8 cellular contexts compared by ENCODE assay signal in the genomic region with DNA sequence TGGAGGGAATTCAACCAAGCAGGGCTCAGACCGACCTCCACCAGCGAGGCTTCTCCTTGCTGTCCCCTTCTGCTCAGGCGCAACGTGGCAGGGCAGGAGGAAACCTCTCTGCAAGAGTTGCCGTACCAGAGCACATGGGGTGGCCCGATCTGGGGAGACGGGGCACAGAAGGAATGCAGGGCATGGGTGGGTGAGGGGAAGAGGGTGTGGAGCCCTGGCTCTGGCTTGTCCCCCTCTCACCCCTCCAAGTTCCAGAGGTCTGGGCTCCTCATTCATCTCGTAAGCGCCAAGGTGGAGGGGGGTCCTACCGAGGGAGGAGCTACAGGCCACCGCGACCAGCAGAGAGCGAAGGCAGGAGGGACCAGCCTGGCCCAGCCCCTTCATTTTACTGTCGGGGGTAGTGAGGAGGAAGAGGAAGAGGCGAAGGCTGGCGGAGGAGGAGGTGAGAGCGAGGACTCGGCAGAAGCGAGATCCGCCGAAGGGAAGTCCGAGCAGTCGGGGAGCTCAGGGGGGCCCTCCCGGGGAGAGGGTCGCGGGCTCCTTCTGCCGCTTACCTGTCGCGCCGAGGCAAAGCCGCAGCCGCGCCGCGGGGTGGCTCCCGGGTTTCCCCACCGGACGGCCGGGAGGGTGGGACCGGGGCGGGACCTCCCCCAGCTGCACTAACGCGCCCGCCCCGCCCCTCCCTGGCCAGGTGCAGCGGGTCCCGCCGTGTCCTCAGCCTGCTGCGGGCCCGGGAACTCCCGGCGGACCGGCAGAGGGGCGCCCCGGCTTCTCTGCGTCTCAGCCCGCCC. TPM values are rescaled to one million over a fixed set of nuclear protein-coding genes. Genes with fewer than 3 reads are reported as not detected.
DNase-seq lines count a peak whose midpoint lies in the region; ATAC-seq lines count a peak whose summit lies in the region.

A gene with protein sequence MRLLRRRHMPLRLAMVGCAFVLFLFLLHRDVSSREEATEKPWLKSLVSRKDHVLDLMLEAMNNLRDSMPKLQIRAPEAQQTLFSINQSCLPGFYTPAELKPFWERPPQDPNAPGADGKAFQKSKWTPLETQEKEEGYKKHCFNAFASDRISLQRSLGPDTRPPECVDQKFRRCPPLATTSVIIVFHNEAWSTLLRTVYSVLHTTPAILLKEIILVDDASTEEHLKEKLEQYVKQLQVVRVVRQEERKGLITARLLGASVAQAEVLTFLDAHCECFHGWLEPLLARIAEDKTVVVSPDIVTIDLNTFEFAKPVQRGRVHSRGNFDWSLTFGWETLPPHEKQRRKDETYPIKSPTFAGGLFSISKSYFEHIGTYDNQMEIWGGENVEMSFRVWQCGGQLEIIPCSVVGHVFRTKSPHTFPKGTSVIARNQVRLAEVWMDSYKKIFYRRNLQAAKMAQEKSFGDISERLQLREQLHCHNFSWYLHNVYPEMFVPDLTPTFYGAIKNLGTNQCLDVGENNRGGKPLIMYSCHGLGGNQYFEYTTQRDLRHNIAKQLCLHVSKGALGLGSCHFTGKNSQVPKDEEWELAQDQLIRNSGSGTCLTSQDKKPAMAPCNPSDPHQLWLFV (minus strand): TSS at position 360 of the 791 bp plus-strand sequence. CDS start 11,625 bp downstream, outside the sequence.

- peak within 1 kb of the TSS; percentile 92 for H3K4me3 Mint-ChIP-seq in activated CD4-positive, alpha-beta T cell treated with anti-CD3 and anti-CD28 coated beads, Interleukin-2, amount 10 ng/mL, durations not matched to agents 24 days and 14 days

- in situ Hi-C loops in HAP-1 (cut with MboI; ENCODE audit: low sequenced_read_pairs) = no loop called here

- peak within 1 kb of the TSS; percentile 51 for H3K4me3 ChIP-seq in HAP-1

- peak within 1 kb of the TSS; percentile 87 for H3K27ac Mint-ChIP-seq in activated CD4-positive, alpha-beta T cell treated with anti-CD3 and anti-CD28 coated beads, Interleukin-2, amount 10 ng/mL, durations not matched to agents 24 days and 14 days

- intact Hi-C loops in activated CD4-positive, alpha-beta T cell treated with anti-CD3 and anti-CD28 coated beads, Interleukin-2, amount 10 ng/mL, durations not matched to agents 24 days and 14 days (cut with micrococcal nuclease) = loop anchor here (1.0 to 10.0 kb wide), 2 partner anchors 22 to 584 kb away; no protein-coding TSS in a partner anchor

- H3K4me1 Mint-ChIP-seq in activated CD4-positive, alpha-beta T cell treated with anti-CD3 and anti-CD28 coated beads, Interleukin-2, amount 10 ng/mL, durations not matched to agents 24 days and 14 days = peaks cover 69% of the 10 kb centered on the region

- H3K36me3 Mint-ChIP-seq in activated CD4-positive, alpha-beta T cell treated with anti-CD3 and anti-CD28 coated beads, Interleukin-2, amount 10 ng/mL, durations not matched to agents 24 days and 14 days (ENCODE audit: low read depth) = no peaks in the 10 kb centered on the region

- H3K36me3 ChIP-seq in HAP-1 (replicated peaks) = no peaks in the 10 kb centered on the region

- H3K27me3 Mint-ChIP-seq in activated CD4-positive, alpha-beta T cell treated with anti-CD3 and anti-CD28 coated beads, Interleukin-2, amount 10 ng/mL, durations not matched to agents 24 days and 14 days = no peaks in the 10 kb centered on the region

- H3K27me3 ChIP-seq in HAP-1 (ENCODE audit: low read depth) = peaks cover 6% of the 10 kb centered on the region; the same call in 1 of the 2 replicates

- no peaks in the 10 kb centered on the region for H3K9me3 Mint-ChIP-seq in activated CD4-positive, alpha-beta T cell treated with anti-CD3 and anti-CD28 coated beads, Interleukin-2, amount 10 ng/mL, durations not matched to agents 24 days and 14 days

- DNase-seq in ELR (ENCODE audit: low read depth) (peak; percentile 55), HAP-1 (ENCODE audit: low spot score in 2 of 2) (peak; percentile 21 to 80), NCI-H1930 (lab: John Stamatoyannopoulos, UW) (peak; percentile 4 to 50), dermis microvascular lymphatic vessel endothelial cell (ENCODE audit: low read depth in 2 of 2) (peak in 1 of 2 donors; percentile 50), medulla oblongata (ENCODE audit: extremely low spot score) (peak; percentile 67)
- peak; percentile 91 for DNase-seq in activated CD4-positive, alpha-beta T cell treated with anti-CD3 and anti-CD28 coated beads, Interleukin-2, amount 10 ng/mL, durations not matched to agents 24 days and 14 days
- DNase-seq in stimulated activated CD8-positive, alpha-beta memory T cell treated with anti-CD3 and anti-CD28 coated beads, Interleukin-15, amount 100 ng/mL, for 48 hours (ENCODE audit: low read depth in 2 of 2) = peak; percentile 56 to 62

- ATAC-seq in GM18870 (IDR thresholded peaks at IDR 0.05; ENCODE audit: unreplicated experiment) = no peak

- no peaks in the 10 kb centered on the region for H3K9me3 ChIP-seq in HAP-1

- H3K4me1 ChIP-seq in HAP-1 = peaks cover 4% of the 10 kb centered on the region; the same call in 1 of the 2 replicates

RNA-seq across cellular contexts. Expression of the gene that starts here (rescaled TPM):
- 10.7 and 12.8 TPM in 2 replicates for total RNA-seq in activated CD4-positive, alpha-beta T cell treated with anti-CD3 and anti-CD28 coated beads, Interleukin-2, amount 10 ng/mL, durations not matched to agents 24 days and 14 days
- 13.7 and 22.1 TPM in 2 replicates for total RNA-seq in dermis microvascular lymphatic vessel endothelial cell
